ENCODE assay signal across 1 cellular context in the genomic region with DNA sequence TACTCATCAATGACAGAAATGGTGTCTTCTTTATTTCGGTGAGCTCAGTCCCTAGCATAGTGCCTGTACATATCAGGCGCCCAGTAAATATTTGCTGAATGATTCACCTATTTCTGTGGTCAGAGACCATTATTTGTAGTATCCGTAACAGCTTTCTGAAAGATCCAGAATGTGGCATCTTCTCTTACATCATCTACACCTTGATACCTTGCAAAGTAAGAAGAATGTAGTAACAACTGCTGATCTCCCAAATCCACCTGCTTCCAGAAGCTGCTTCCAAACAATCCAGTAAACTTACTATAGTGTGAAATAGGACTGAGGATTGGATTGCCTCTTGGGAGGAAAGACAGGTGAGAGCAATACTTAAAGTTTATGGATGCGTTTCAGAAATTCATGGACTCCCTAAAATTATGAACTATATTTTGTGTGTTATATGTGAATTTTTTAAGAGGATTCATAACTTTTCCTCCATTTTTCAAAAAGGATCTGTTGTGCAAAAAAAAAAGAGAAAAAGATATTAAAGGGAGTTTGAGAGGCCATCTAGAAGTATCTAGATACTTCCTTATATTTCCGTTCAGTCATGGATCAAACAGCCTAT.
TF ChIP-seq lines count a peak whose summit lies in the region.

No MANE protein-coding gene starts in this region.

TF ChIP-seq in endothelial cell of umbilical vein, 7 proteins besides CTCF, POLR2A, EP300 and RAD21 (continued from another document):
- TF ChIP-seq MAX (IDR thresholded peaks at IDR 0.05; ENCODE audit: insufficient read depth, insufficient read length): no peak
- TF ChIP-seq POLR2AphosphoS5 (IDR thresholded peaks at IDR 0.05; ENCODE audit: insufficient read depth, low read depth, low read length): no peak
- no peak for TF ChIP-seq JUN (IDR thresholded peaks at IDR 0.05; ENCODE audit: borderline replicate concordance, insufficient read depth, insufficient read length, low read depth)
- TF ChIP-seq EZH2 (IDR thresholded peaks at IDR 0.05; ENCODE audit: borderline replicate concordance, low read depth, low read length, severe bottlenecking): no peak
TF ChIP-seq in endothelial cell of umbilical vein: peak in this region for 0.
